17 cellular contexts compared by ENCODE assay signal in the genomic region with DNA sequence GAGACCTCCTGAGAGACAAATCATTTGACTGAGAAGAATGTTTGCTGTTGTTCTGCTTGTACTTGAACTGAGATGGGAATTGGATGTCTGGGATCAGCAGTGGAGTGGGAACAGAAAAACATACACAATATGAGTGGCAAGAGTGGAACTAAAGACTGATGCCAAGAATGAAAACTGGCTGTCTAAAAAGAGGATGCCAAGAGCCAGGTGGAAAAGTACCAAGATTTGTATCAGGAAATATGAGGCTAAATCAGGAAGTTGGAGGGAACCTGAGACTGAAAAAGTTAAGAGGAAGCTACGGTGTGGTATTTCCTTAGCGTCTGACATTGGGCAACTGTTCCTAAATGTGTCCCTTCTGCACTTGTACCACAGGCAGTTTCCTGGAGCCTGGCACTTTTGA.
DNase-seq lines count a peak whose midpoint lies in the region; FAIRE-seq and TF ChIP-seq lines count a peak whose summit lies in the region.
"Had no signal": no experiment of that assay in that cellular context is flagged by ENCODE, and none has a peak within 500 bp of the region (broad histone marks: within the 10 kb centered on the region; RNA-seq: fewer than 3 reads in every experiment).

No MANE protein-coding gene starts in this region.

- no peak overlapping the region for H2AFZ ChIP-seq in keratinocyte (ENCODE audit: control insufficient read depth, low read length)

- H4K20me1 ChIP-seq in keratinocyte (ENCODE audit: control insufficient read depth, extremely low read depth, insufficient read depth, low read length): no peaks in the 10 kb centered on the region

- H3K9me1 ChIP-seq in keratinocyte (ENCODE audit: control insufficient read depth, extremely low read depth, insufficient read depth, low read length): no peaks in the 10 kb centered on the region

- no peak overlapping the region for H3K27ac ChIP-seq in keratinocyte (ENCODE audit: control insufficient read depth, insufficient read depth, low read length)
- H3K27ac ChIP-seq in vagina: no peak overlapping the region
- H3K27ac ChIP-seq: A549, HL-60 had no signal

- H3K4me1 ChIP-seq in keratinocyte (ENCODE audit: control insufficient read depth, extremely low read depth, insufficient read depth, low read length): peaks cover 7% of the 10 kb centered on the region
- no peaks in the 10 kb centered on the region for H3K4me1 ChIP-seq in vagina
- H3K4me1 ChIP-seq: A549, HAP-1 had no signal

- dilution Hi-C loops in keratinocyte (cut with MboI; ENCODE audit: extremely low pct_ligation_motif_present, low sequenced_read_pairs): no loop called here

- H3K79me2 ChIP-seq in keratinocyte (ENCODE audit: control insufficient read depth, insufficient read depth, low read length): no peaks in the 10 kb centered on the region

- intact Hi-C loops in vagina (cut with DNase I): no loop called here

- H3K9me3 ChIP-seq in keratinocyte (ENCODE audit: control insufficient read depth, low read depth, low read length): no peaks in the 10 kb centered on the region
- no peaks in the 10 kb centered on the region for H3K9me3 ChIP-seq in vagina
- H3K9me3 ChIP-seq: A549, HAP-1 had no signal

- TF ChIP-seq POLR2A in vagina (IDR thresholded peaks at IDR 0.05): no peak

- no peak overlapping the region for H3K4me3 ChIP-seq in keratinocyte (ENCODE audit: control insufficient read depth in 2 of 3, extremely low read depth in 1 of 3, insufficient read depth in 2 of 3, low read depth in 1 of 3, low read length in 3 of 3)
- no peak overlapping the region for H3K4me3 ChIP-seq in vagina
- H3K4me3 ChIP-seq: A549, HAP-1 had no signal

- no peaks in the 10 kb centered on the region for H3K36me3 ChIP-seq in keratinocyte (ENCODE audit: control insufficient read depth in 2 of 2, extremely low read depth in 1 of 2, insufficient read depth in 2 of 2, low read length in 2 of 2)
- no peaks in the 10 kb centered on the region for H3K36me3 ChIP-seq in vagina
- H3K36me3 ChIP-seq: HAP-1 had no signal

- no peak for DNase-seq in D721Med (ENCODE audit: insufficient read length, low spot score)
- DNase-seq in Kasumi-1 (lab: John Stamatoyannopoulos, UW): peak; percentile 44 to 63
- DNase-seq in SKM-1 treated with dmso at 0.1 percent for 144 hours (lab: John Stamatoyannopoulos, UW; ENCODE audit: unreplicated experiment): peak; percentile 66
- DNase-seq in keratinocyte (ENCODE audit: low read depth, low spot score): no peak
- no peak for DNase-seq in iPS-NIHi11 (ENCODE audit: low spot score)
- DNase-seq in retina: no peak
- no peak for DNase-seq in vagina (ENCODE audit: extremely low spot score in 2 of 2)
- DNase-seq in stimulated activated CD8-positive, alpha-beta memory T cell treated with anti-CD3 and anti-CD28 coated beads, Interleukin-4, amount 100 ng/mL, for 48 hours: no peak
- DNase-seq: CD4-positive, CD25-positive, alpha-beta regulatory T cell; DMS 273 treated with DMSO at 0.1 percent for 48 hours; DMS79; GOT3 had no signal

- FAIRE-seq in D721Med (lab: Jason Lieb, UNC): peak; percentile 41
- FAIRE-seq in keratinocyte (lab: Jason Lieb, UNC): peak; percentile 29
- FAIRE-seq: A549, G401.6, GM12892 had no signal

- no peaks in the 10 kb centered on the region for H3K27me3 ChIP-seq in keratinocyte (ENCODE audit: control insufficient read depth, extremely low read depth, insufficient read depth, low read length)
- no peaks in the 10 kb centered on the region for H3K27me3 ChIP-seq in vagina

- no peak overlapping the region for H3K9ac ChIP-seq in keratinocyte (ENCODE audit: control insufficient read depth, extremely low read depth, insufficient read depth, low read length)

- no peak overlapping the region for H3K4me2 ChIP-seq in keratinocyte (ENCODE audit: control insufficient read depth, extremely low read depth, insufficient read depth, low read depth, low read length)
- H3K4me2 ChIP-seq: A549 had no signal

- TF ChIP-seq CTCF in D721Med (IDR thresholded peaks at IDR 0.05; ENCODE audit: insufficient read depth, missing control alignments): no peak
- TF ChIP-seq CTCF in keratinocyte (optimal IDR thresholded peaks at IDR 0.05 in 1 of 3, IDR thresholded peaks at IDR 0.05 in 1 of 3, conservative IDR thresholded peaks at IDR 0.05 in 1 of 3; ENCODE audit: extremely low read depth in 1 of 3, insufficient read depth in 2 of 3, low read length in 3 of 3): no peak
- TF ChIP-seq CTCF in vagina (IDR thresholded peaks at IDR 0.05): no peak

Comparison
In these comparisons a context has a peak if more than half of its experiments do, and no peak if none do; other contexts are left out.
1. DNase-seq: peak in Kasumi-1 (2 of 2) and SKM-1 treated with dmso at 0.1 percent for 144 hours (single experiment); none in D721Med (single experiment), keratinocyte (single experiment), iPS-NIHi11 (single experiment), retina (single experiment), vagina (0 of 2) and stimulated activated CD8-positive, alpha-beta memory T cell treated with anti-CD3 and anti-CD28 coated beads, Interleukin-4, amount 100 ng/mL, for 48 hours (single experiment).